ENCODE assay signal across 24 cellular contexts in the genomic region with DNA sequence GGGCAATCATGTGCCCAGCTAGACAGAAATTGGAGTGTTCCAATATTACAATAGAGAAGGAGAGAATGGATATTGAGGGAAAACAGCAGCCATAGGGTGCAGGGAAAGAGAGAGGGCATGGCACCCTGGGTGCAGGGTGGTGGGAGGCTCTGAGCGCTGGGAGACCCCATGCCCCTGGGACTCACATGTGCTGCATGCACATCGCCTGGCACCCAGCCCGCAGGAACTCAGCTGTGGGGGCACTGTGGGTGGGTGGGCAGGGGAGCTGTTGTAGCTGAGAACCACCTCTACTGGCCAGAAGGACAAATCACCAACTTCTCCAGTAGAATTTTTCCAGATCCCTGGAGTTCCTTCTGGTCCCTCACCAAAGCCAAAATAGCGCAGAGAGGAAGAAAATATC. TPM values are rescaled to one million over a fixed set of nuclear protein-coding genes. Genes with fewer than 3 reads are reported as not detected.
"Had no signal": no experiment of that assay in that cellular context is flagged by ENCODE, and none has a peak within 500 bp of the region (broad histone marks: within the 10 kb centered on the region; RNA-seq: fewer than 3 reads in every experiment).

No MANE protein-coding gene starts in this region.

- H3K4me3 Mint-ChIP-seq: activated naive CD8-positive, alpha-beta T cell treated with anti-CD3 and anti-CD28 coated beads, Interleukin-2, amount 10 ng/mL, durations not matched to agents 7 days and 5 days; activated T-cell treated with anti-CD3 and anti-CD28 coated beads, Interleukin-2, amount 50 U/mL, for 4 hours; T-cell had no signal

- H3K36me3 ChIP-seq: adrenal gland had no signal

- H3K4me3 ChIP-seq: adrenal gland had no signal

- H3K27ac ChIP-seq: adrenal gland, VCaP had no signal

- ATAC-seq: activated T-cell treated with anti-CD3 and anti-CD28 coated beads, Interleukin-2, amount 50 U/mL, for 4 hours; PC-3; T-cell had no signal

- DNase-seq: activated CD4-positive, alpha-beta T cell treated with anti-CD3 and anti-CD28 coated beads, Interleukin-2, amount 50 U/mL, for 48 hours; activated CD4-positive, CD25-positive, alpha-beta regulatory T cell; activated naive CD4-positive, alpha-beta T cell treated with anti-CD3 and anti-CD28 coated beads, Interleukin-2, amount 50 U/mL, for 16 hours; activated T-cell treated with anti-CD3 and anti-CD28 coated beads, Interleukin-2, amount 50 U/mL, for 4 hours; adrenal gland; anterior cingulate cortex; caudate nucleus; IMR-90; Kasumi-1; KBM-7; NCI-H146; NCI-H187 treated with DMSO at 0.1 percent for 48 hours; NCI-H2081 treated with DMSO at 0.1 percent for 48 hours; NCI-H446; NCI-H524; PC-3; SHP77 treated with DMSO at 0.1 percent for 48 hours; T-helper 2 cell; T1000 had no signal

- H3K27ac Mint-ChIP-seq: activated naive CD8-positive, alpha-beta T cell treated with anti-CD3 and anti-CD28 coated beads, Interleukin-2, amount 10 ng/mL, durations not matched to agents 7 days and 5 days; T-cell had no signal

RNA-seq across cellular contexts. Expression of a gene that starts 7.2 kb away (rescaled TPM):
- total RNA-seq: cerebellum, IMR-90, SK-MEL-5 had no signal
- polyA plus RNA-seq: IMR-90 had no signal
